ENCODE assay signal across 1 cellular context in the genomic region with DNA sequence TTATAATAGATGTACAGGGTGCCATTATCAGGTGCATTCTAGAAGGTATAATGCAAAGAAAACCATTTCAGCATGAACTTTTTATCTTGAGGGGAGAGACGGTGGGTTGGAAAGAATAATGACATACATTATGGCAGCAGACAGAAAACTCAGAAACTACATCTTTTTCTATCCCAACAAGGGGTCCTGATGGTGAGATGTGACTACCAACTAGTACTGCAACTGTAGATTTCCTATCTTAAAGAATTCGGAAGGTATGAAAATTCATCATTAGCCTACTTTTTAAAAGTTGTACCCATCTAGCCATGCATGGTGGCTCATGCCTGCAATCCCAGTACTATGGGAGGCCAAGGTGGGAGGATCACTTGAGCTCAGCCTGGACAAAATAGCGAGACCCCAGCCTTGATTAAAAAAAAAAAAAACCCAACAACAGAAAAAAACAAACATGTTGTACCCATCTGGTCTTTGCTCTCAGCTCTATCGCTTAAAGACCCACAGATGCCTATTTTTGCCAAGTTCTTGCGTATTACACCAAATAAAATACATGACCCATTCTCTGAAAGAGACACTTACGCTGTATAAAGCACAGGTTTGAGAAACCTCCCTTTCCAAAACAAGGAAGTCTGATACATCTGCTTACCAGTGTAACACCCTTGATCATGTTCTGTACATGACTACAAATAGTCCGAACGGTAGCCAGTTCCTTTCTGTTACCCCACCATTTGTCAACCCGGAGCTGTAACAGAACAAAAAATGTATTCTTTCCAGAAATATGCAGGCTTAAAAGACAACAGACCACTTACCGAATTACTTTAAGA.
TF ChIP-seq lines count a peak whose summit lies in the region.

No MANE protein-coding gene starts in this region.

TF ChIP-seq in HepG2, 621 proteins besides CTCF, POLR2A, EP300 and RAD21:
- TF ChIP-seq ZNF234 (CRISPR knock-in tag; conservative IDR thresholded peaks at IDR 0.05) = no peak
- TF ChIP-seq, protein P1, sequence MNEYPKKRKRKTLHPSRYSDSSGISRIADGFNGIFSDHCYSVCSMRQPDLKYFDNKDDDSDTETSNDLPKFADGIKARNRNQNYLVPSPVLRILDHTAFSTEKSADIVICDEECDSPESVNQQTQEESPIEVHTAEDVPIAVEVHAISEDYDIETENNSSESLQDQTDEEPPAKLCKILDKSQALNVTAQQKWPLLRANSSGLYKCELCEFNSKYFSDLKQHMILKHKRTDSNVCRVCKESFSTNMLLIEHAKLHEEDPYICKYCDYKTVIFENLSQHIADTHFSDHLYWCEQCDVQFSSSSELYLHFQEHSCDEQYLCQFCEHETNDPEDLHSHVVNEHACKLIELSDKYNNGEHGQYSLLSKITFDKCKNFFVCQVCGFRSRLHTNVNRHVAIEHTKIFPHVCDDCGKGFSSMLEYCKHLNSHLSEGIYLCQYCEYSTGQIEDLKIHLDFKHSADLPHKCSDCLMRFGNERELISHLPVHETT (CRISPR knock-in tag; conservative IDR thresholded peaks at IDR 0.05) = no peak
- TF ChIP-seq, protein P2, sequence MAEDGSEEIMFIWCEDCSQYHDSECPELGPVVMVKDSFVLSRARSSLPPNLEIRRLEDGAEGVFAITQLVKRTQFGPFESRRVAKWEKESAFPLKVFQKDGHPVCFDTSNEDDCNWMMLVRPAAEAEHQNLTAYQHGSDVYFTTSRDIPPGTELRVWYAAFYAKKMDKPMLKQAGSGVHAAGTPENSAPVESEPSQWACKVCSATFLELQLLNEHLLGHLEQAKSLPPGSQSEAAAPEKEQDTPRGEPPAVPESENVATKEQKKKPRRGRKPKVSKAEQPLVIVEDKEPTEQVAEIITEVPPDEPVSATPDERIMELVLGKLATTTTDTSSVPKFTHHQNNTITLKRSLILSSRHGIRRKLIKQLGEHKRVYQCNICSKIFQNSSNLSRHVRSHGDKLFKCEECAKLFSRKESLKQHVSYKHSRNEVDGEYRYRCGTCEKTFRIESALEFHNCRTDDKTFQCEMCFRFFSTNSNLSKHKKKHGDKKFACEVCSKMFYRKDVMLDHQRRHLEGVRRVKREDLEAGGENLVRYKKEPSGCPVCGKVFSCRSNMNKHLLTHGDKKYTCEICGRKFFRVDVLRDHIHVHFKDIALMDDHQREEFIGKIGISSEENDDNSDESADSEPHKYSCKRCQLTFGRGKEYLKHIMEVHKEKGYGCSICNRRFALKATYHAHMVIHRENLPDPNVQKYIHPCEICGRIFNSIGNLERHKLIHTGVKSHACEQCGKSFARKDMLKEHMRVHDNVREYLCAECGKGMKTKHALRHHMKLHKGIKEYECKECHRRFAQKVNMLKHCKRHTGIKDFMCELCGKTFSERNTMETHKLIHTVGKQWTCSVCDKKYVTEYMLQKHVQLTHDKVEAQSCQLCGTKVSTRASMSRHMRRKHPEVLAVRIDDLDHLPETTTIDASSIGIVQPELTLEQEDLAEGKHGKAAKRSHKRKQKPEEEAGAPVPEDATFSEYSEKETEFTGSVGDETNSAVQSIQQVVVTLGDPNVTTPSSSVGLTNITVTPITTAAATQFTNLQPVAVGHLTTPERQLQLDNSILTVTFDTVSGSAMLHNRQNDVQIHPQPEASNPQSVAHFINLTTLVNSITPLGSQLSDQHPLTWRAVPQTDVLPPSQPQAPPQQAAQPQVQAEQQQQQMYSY (CRISPR knock-in tag; IDR thresholded peaks at IDR 0.05) = no peak
- TF ChIP-seq ZEB1 (IDR thresholded peaks at IDR 0.05; ENCODE audit: insufficient replicate concordance, low read depth) = no peak
- TF ChIP-seq, protein P3, sequence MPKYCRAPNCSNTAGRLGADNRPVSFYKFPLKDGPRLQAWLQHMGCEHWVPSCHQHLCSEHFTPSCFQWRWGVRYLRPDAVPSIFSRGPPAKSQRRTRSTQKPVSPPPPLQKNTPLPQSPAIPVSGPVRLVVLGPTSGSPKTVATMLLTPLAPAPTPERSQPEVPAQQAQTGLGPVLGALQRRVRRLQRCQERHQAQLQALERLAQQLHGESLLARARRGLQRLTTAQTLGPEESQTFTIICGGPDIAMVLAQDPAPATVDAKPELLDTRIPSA (CRISPR knock-in tag; IDR thresholded peaks at IDR 0.05; ENCODE audit: borderline replicate concordance) = no peak
- TF ChIP-seq, protein P4, sequence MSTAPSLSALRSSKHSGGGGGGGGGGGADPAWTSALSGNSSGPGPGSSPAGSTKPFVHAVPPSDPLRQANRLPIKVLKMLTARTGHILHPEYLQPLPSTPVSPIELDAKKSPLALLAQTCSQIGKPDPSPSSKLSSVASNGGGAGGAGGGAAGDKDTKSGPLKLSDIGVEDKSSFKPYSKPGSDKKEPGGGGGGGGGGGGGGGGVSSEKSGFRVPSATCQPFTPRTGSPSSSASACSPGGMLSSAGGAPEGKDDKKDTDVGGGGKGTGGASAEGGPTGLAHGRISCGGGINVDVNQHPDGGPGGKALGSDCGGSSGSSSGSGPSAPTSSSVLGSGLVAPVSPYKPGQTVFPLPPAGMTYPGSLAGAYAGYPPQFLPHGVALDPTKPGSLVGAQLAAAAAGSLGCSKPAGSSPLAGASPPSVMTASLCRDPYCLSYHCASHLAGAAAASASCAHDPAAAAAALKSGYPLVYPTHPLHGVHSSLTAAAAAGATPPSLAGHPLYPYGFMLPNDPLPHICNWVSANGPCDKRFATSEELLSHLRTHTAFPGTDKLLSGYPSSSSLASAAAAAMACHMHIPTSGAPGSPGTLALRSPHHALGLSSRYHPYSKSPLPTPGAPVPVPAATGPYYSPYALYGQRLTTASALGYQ (CRISPR knock-in tag; IDR thresholded peaks at IDR 0.05) = no peak
- TF ChIP-seq NR2F1 (CRISPR knock-in tag; IDR thresholded peaks at IDR 0.05) = no peak
- TF ChIP-seq ZKSCAN1 (IDR thresholded peaks at IDR 0.05; ENCODE audit: low read length) = no peak
- TF ChIP-seq POLR2G (IDR thresholded peaks at IDR 0.05; ENCODE audit: low read depth, low read length) = 0 out of 2 replicates have a peak, but pooled peaks have one; percentile 39
- no peak for TF ChIP-seq KAT2B (IDR thresholded peaks at IDR 0.05; ENCODE audit: borderline replicate concordance, low read depth, low read length)
- TF ChIP-seq ZNF121 (CRISPR knock-in tag; IDR thresholded peaks at IDR 0.05) = peak; percentile 84
- TF ChIP-seq CBFB (CRISPR knock-in tag; IDR thresholded peaks at IDR 0.05) = no peak
- no peak for TF ChIP-seq ZNF335 (CRISPR knock-in tag; IDR thresholded peaks at IDR 0.05)
- TF ChIP-seq, protein P5, sequence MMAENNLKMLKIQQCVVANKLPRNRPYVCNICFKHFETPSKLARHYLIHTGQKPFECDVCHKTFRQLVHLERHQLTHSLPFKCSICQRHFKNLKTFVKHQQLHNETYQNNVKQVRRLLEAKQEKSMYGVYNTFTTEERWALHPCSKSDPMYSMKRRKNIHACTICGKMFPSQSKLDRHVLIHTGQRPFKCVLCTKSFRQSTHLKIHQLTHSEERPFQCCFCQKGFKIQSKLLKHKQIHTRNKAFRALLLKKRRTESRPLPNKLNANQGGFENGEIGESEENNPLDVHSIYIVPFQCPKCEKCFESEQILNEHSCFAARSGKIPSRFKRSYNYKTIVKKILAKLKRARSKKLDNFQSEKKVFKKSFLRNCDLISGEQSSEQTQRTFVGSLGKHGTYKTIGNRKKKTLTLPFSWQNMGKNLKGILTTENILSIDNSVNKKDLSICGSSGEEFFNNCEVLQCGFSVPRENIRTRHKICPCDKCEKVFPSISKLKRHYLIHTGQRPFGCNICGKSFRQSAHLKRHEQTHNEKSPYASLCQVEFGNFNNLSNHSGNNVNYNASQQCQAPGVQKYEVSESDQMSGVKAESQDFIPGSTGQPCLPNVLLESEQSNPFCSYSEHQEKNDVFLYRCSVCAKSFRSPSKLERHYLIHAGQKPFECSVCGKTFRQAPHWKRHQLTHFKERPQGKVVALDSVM (CRISPR knock-in tag; IDR thresholded peaks at IDR 0.05) = peak; percentile 30; the same call in 1 of the 2 replicates
- peak; percentile 53; the same call in 1 of the 2 replicates for TF ChIP-seq RBFOX2 (IDR thresholded peaks at IDR 0.05; ENCODE audit: low read depth, low read length)
- TF ChIP-seq ZMYM4 (CRISPR knock-in tag; IDR thresholded peaks at IDR 0.05) = no peak
- no peak for TF ChIP-seq RFX3 (CRISPR knock-in tag; IDR thresholded peaks at IDR 0.05)
